ENCODE assay signal across 19 cellular contexts in genomic region chr2:143685439-143686078, GRCh38.
DNase-seq lines count a peak whose midpoint lies in the region; ATAC-seq and TF ChIP-seq lines count a peak whose summit lies in the region.
"Had no signal": no experiment of that assay in that cellular context is flagged by ENCODE, and none has a peak within 500 bp of the region (broad histone marks: within the 10 kb centered on the region; RNA-seq: fewer than 3 reads in every experiment).

No MANE protein-coding gene starts in this region.

- H3K27me3 ChIP-seq in WERI-Rb-1 (ENCODE audit: insufficient read depth, low read depth, severe bottlenecking) = no peaks in the 10 kb centered on the region
- H3K27me3 ChIP-seq: neural progenitor cell had no signal

- no peak for ATAC-seq in GM21526 (IDR thresholded peaks at IDR 0.05; ENCODE audit: low FRiP score, unreplicated experiment)
- ATAC-seq: psoas muscle had no signal

- DNase-seq in COR-L47 (lab: John Stamatoyannopoulos, UW) = peak; percentile 41
- peak; percentile 98 for DNase-seq in NCI-H1694 treated with DMSO at 0.1 percent for 48 hours (lab: John Stamatoyannopoulos, UW)
- peak; percentile 79 for DNase-seq in NCI-H69 (lab: John Stamatoyannopoulos, UW)
- peak; percentile 70 for DNase-seq in WERI-Rb-1
- DNase-seq in cerebellar nuclear complex (lab: John Stamatoyannopoulos, UW) = no peak
- no peak for DNase-seq in stimulated activated CD4-positive, alpha-beta T cell treated with anti-CD3 and anti-CD28 coated beads, Interleukin-4, amount 100 ng/mL, for 4 hours
- no peak for DNase-seq in NCI-H1930 (lab: John Stamatoyannopoulos, UW)
- DNase-seq: activated CD4-positive, alpha-beta T cell treated with anti-CD3 and anti-CD28 coated beads, Interleukin-2, amount 50 U/mL, for 48 hours; activated naive CD4-positive, alpha-beta T cell treated with Interleukin-2 at 50 U/mL for 16 hours; activated T-cell treated with anti-CD3 and anti-CD28 coated beads, Interleukin-2, amount 50 U/mL, for 1 hour; GF-D8; H7; Kasumi-1; midbrain; NCI-H187 treated with DMSO at 0.1 percent for 48 hours; psoas muscle; stimulated activated CD4-positive, alpha-beta T cell treated with anti-CD3 and anti-CD28 coated beads, Interleukin-4, amount 100 ng/mL, for 24 hours had no signal

- H3K36me3 ChIP-seq in WERI-Rb-1 = no peaks in the 10 kb centered on the region
- H3K36me3 ChIP-seq: neural progenitor cell had no signal

- no peak for TF ChIP-seq CTCF in WERI-Rb-1 (IDR thresholded peaks at IDR 0.05; ENCODE audit: low read depth, low read length)

- H3K4me3 ChIP-seq in WERI-Rb-1 (ENCODE audit: low read depth, low read length) = peak overlapping the region; percentile 33
- H3K4me3 ChIP-seq: neural progenitor cell, psoas muscle had no signal

- H3K27ac ChIP-seq in WERI-Rb-1 = peak overlapping the region; percentile 86
- H3K27ac ChIP-seq: neural progenitor cell, psoas muscle had no signal

- no peaks in the 10 kb centered on the region for H3K9me3 ChIP-seq in WERI-Rb-1 (ENCODE audit: severe bottlenecking)
- H3K9me3 ChIP-seq: psoas muscle had no signal

Comparison
In these comparisons a context has a peak if more than half of its experiments do, and no peak if none do; other contexts are left out.
1. DNase-seq: peak in COR-L47 (single experiment), NCI-H1694 treated with DMSO at 0.1 percent for 48 hours (single experiment), NCI-H69 (single experiment) and WERI-Rb-1 (single experiment); none in cerebellar nuclear complex (0 of 2), stimulated activated CD4-positive, alpha-beta T cell treated with anti-CD3 and anti-CD28 coated beads, Interleukin-4, amount 100 ng/mL, for 4 hours (0 of 2) and NCI-H1930 (0 of 2).